In genomic region chr15:101554115-101554915, GRCh38 we compare ENCODE assay signal across 19 cellular contexts.
DNase-seq lines count a peak whose midpoint lies in the region; ATAC-seq and TF ChIP-seq lines count a peak whose summit lies in the region.
"Had no signal": no experiment of that assay in that cellular context is flagged by ENCODE, and none has a peak within 500 bp of the region (broad histone marks: within the 10 kb centered on the region; RNA-seq: fewer than 3 reads in every experiment).

No MANE protein-coding gene starts in this region.

- H3K27ac Mint-ChIP-seq in CD4-positive, alpha-beta T cell = no peak overlapping the region
- H3K27ac Mint-ChIP-seq: CD4-positive, alpha-beta memory T cell had no signal

- TF ChIP-seq POLR2A in IMR-90 (IDR thresholded peaks at IDR 0.05; ENCODE audit: low read depth, low read length) = no peak

- H3K9me3 Mint-ChIP-seq in CD4-positive, alpha-beta T cell = no peaks in the 10 kb centered on the region
- H3K9me3 Mint-ChIP-seq: CD4-positive, alpha-beta memory T cell had no signal

- peak; percentile 75 for ATAC-seq in IMR-90 (ENCODE audit: low read depth)
- ATAC-seq in GM21717 (IDR thresholded peaks at IDR 0.05; ENCODE audit: unreplicated experiment) = no peak
- ATAC-seq in CD4-positive, alpha-beta T cell (ENCODE audit: poor library complexity) = no peak
- no peak for ATAC-seq in HG02973 (IDR thresholded peaks at IDR 0.05; ENCODE audit: unreplicated experiment)

- no peak overlapping the region for H4K8ac ChIP-seq in IMR-90 (ENCODE audit: low read depth in 2 of 2, low read length in 2 of 2)

- H3K36me3 Mint-ChIP-seq in CD4-positive, alpha-beta T cell (ENCODE audit: low read depth) = no peaks in the 10 kb centered on the region
- H3K36me3 Mint-ChIP-seq: CD4-positive, alpha-beta memory T cell had no signal

- H3K36me3 ChIP-seq in IMR-90 (ENCODE audit: control insufficient read depth, insufficient read depth, low read length) = no peaks in the 10 kb centered on the region
- H3K36me3 ChIP-seq in muscle layer of colon (ENCODE audit: insufficient read depth, low read length) = no peaks in the 10 kb centered on the region
- H3K36me3 ChIP-seq: BLaER1, Peyer's patch, SJCRH30 had no signal

- peak overlapping the region; percentile 28; the same call in 1 of the 2 replicates for H3K18ac ChIP-seq in IMR-90 (ENCODE audit: low read depth, low read length)

- H3K27ac ChIP-seq in IMR-90 (ENCODE audit: insufficient read depth, low read length) (no peak overlapping the region), coronary artery (no peak overlapping the region), muscle layer of colon (ENCODE audit: low read depth, low read length) (peak overlapping the region; percentile 29)
- no peak overlapping the region for H3K27ac ChIP-seq in CD4-positive, alpha-beta T cell (ENCODE audit: low read depth, low read length)
- H3K27ac ChIP-seq: BLaER1, SJCRH30 had no signal

- H3K4me3 ChIP-seq in IMR-90 (ENCODE audit: insufficient read depth, low read depth, low read length) (no peak overlapping the region), coronary artery (no peak overlapping the region), muscle layer of colon (ENCODE audit: low read depth in 1 of 2, low read length in 2 of 2) (peak overlapping the region in 1 of 2 donors; percentile 23)
- H3K4me3 ChIP-seq: BLaER1, Peyer's patch, SJCRH30 had no signal

- in situ Hi-C loops in IMR-90 (cut with MboI; ENCODE audit: low sequenced_read_pairs) = no loop called here

- H3K27me3 ChIP-seq in IMR-90 (ENCODE audit: control insufficient read depth, insufficient read depth, low read length) (peaks cover 25% of the 10 kb centered on the region), muscle layer of colon (ENCODE audit: control insufficient read depth in 1 of 2, insufficient read depth in 2 of 2, low read length in 2 of 2) (no peaks in the 10 kb centered on the region)
- H3K27me3 ChIP-seq in CD4-positive, alpha-beta T cell (ENCODE audit: control insufficient read depth, insufficient read depth, low read length) = no peaks in the 10 kb centered on the region
- H3K27me3 ChIP-seq: BLaER1, Peyer's patch, SJCRH30 had no signal

- H4K5ac ChIP-seq in IMR-90 (ENCODE audit: low read depth, low read length) = no peak overlapping the region

- no peak overlapping the region for H3K23ac ChIP-seq in IMR-90 (ENCODE audit: low read depth, low read length)

- H2AK9ac ChIP-seq in IMR-90 (replicated peaks; ENCODE audit: low read depth, low read length, poor library complexity) = no peak overlapping the region

- no peak for TF ChIP-seq RAD21 in IMR-90 (IDR thresholded peaks at IDR 0.05; ENCODE audit: low read length)

- H3K9me3 ChIP-seq in IMR-90 (ENCODE audit: control insufficient read depth, insufficient read depth, low read length) (no peaks in the 10 kb centered on the region; the same call in 1 of the 2 replicates), muscle layer of colon (ENCODE audit: low read length) (no peaks in the 10 kb centered on the region)
- no peaks in the 10 kb centered on the region for H3K9me3 ChIP-seq in CD4-positive, alpha-beta T cell (ENCODE audit: control insufficient read depth, low read length)
- H3K9me3 ChIP-seq: Caco-2, Peyer's patch, SJCRH30 had no signal

- dilution Hi-C loops in IMR-90 (cut with HindIII; ENCODE audit: low sequenced_read_pairs, unreplicated experiment) = no loop called here

- H3K4ac ChIP-seq in IMR-90 (ENCODE audit: low read depth, low read length) = no peak overlapping the region; the same call in 1 of the 2 replicates

- peak overlapping the region; percentile 43; the same call in 1 of the 2 replicates for H2BK120ac ChIP-seq in IMR-90 (ENCODE audit: low read depth, low read length)

- H3K27me3 Mint-ChIP-seq in CD4-positive, alpha-beta T cell = peaks cover 12% of the 10 kb centered on the region

- H2BK15ac ChIP-seq in IMR-90 (ENCODE audit: low read depth, low read length) = no peak overlapping the region; the same call in 2 of the 3 replicates

- H2AK5ac ChIP-seq in IMR-90 (ENCODE audit: low read depth, low read length) = peak overlapping the region; percentile 20; the same call in 1 of the 2 replicates

- peak overlapping the region; percentile 31 for H2BK5ac ChIP-seq in IMR-90 (ENCODE audit: low read depth, low read length, poor library complexity, severe bottlenecking)

- no peaks in the 10 kb centered on the region for H3K9me1 ChIP-seq in IMR-90 (ENCODE audit: insufficient read depth, low read length)

- no peak overlapping the region for H3K4me3 Mint-ChIP-seq in CD4-positive, alpha-beta T cell
- H3K4me3 Mint-ChIP-seq: CD4-positive, alpha-beta memory T cell had no signal

- H3K14ac ChIP-seq in IMR-90 (replicated peaks; ENCODE audit: low read depth, low read length) = no peak overlapping the region

- no peak for TF ChIP-seq CTCF in IMR-90 (conservative IDR thresholded peaks at IDR 0.05; ENCODE audit: low read depth, low read length)
- no peak for TF ChIP-seq CTCF in coronary artery (IDR thresholded peaks at IDR 0.05)
- no peak for TF ChIP-seq CTCF in CD4-positive, alpha-beta T cell (IDR thresholded peaks at IDR 0.05)

- H4K20me1 ChIP-seq in IMR-90 (ENCODE audit: insufficient read depth, low read length) = no peaks in the 10 kb centered on the region
- H4K20me1 ChIP-seq: BLaER1 had no signal

- no peak overlapping the region for H3K56ac ChIP-seq in IMR-90 (ENCODE audit: extremely low read depth, insufficient read depth, low read length)

- intact Hi-C loops in IMR-90 (cut with micrococcal nuclease) = no loop called here
- intact Hi-C loops in CD4-positive, alpha-beta T cell (cut with DNase I, micrococcal nuclease) = no loop called here

- CTCF ChIA-PET in IMR-90 (lab: Yijun Ruan, JAX) = no interaction called here
- CTCF ChIA-PET in CD4-positive, alpha-beta T cell (lab: Charles Lee) = no interaction called here

- H2BK20ac ChIP-seq in IMR-90 (ENCODE audit: low read depth, low read length) = no peak overlapping the region

- POLR2A ChIA-PET in IMR-90 (lab: Charles Lee; ENCODE audit: unreplicated experiment) = no interaction called here
- POLR2A ChIA-PET in CD4-positive, alpha-beta T cell (lab: Charles Lee) = no interaction called here

- BruUV-seq in IMR-90 (replicated peaks; lab: Mats Ljungman, UMichigan) = no TSS peak

- no peak overlapping the region for H2AFZ ChIP-seq in IMR-90 (replicated peaks; ENCODE audit: low read length, poor library complexity)

- H3K4me1 ChIP-seq in IMR-90 (ENCODE audit: control insufficient read depth, insufficient read depth, low read length) (peaks cover 11% of the 10 kb centered on the region), muscle layer of colon (ENCODE audit: insufficient read depth, low read length) (peaks cover 12% of the 10 kb centered on the region)
- H3K4me1 ChIP-seq: Peyer's patch had no signal

- H3K9ac ChIP-seq in IMR-90 (ENCODE audit: low read depth, low read length) (no peak overlapping the region), muscle layer of colon (ENCODE audit: low read length) (no peak overlapping the region)
- H3K9ac ChIP-seq: BLaER1 had no signal

- 80% methylated on average over 4 of the region's 25 CpGs; no CpG with 5 or more reads in 1 of the 2 experiments for WGBS in IMR-90 (ENCODE audit: extremely low coverage in 2 of 2, insufficient read length in 1 of 2), 2 experiments

- peak; percentile 34 for DNase-seq in IMR-90
- peak; percentile 58 for DNase-seq in coronary artery (ENCODE audit: low spot score)
- DNase-seq in epidermal melanocyte (ENCODE audit: insufficient read length, low spot score) = no peak
- no peak for DNase-seq in CD4-positive, alpha-beta T cell
- DNase-seq: Caco-2; CD4-positive, alpha-beta memory T cell; DMS 273 treated with DMSO at 0.1 percent for 48 hours; DND-41; NCI-H1105; NCI-H2029 treated with DMSO at 0.1 percent for 48 hours; NCI-H2171; NCI-H345; NCI-H524; Peyer's patch; SJCRH30 had no signal

- H3K79me1 ChIP-seq in IMR-90 (ENCODE audit: low read depth in 1 of 2, low read length in 2 of 2) = no peaks in the 10 kb centered on the region

- no peak overlapping the region for H3K4me2 ChIP-seq in IMR-90 (ENCODE audit: low read depth, low read length)
- H3K4me2 ChIP-seq: BLaER1 had no signal

- H3K4me1 Mint-ChIP-seq in CD4-positive, alpha-beta T cell (ENCODE audit: low read depth) = no peaks in the 10 kb centered on the region
- H3K4me1 Mint-ChIP-seq: CD4-positive, alpha-beta memory T cell had no signal

- H4K91ac ChIP-seq in IMR-90 (ENCODE audit: insufficient read depth, low read depth, low read length) = no peak overlapping the region

TF ChIP-seq in IMR-90, 13 proteins besides CTCF, POLR2A, EP300 and RAD21 (continues in another document):
- TF ChIP-seq FOS (IDR thresholded peaks at IDR 0.05; ENCODE audit: low read depth, low read length) (no peak), CEBPB (IDR thresholded peaks at IDR 0.05; ENCODE audit: low read depth, low read length) (no peak), BHLHE40 (IDR thresholded peaks at IDR 0.05; ENCODE audit: low read depth, low read length) (no peak), RFX5 (IDR thresholded peaks at IDR 0.05; ENCODE audit: low read depth, low read length) (no peak), SMC3 (IDR thresholded peaks at IDR 0.05; ENCODE audit: low read depth, low read length) (no peak), MXI1 (IDR thresholded peaks at IDR 0.05; ENCODE audit: borderline replicate concordance, low read depth, low read length) (no peak), NFE2L2 (IDR thresholded peaks at IDR 0.05; ENCODE audit: low read depth, low read length) (no peak), MAFK (IDR thresholded peaks at IDR 0.05; ENCODE audit: low read depth, low read length) (no peak), RCOR1 (IDR thresholded peaks at IDR 0.05; ENCODE audit: insufficient replicate concordance, low read length) (no peak), MAZ (IDR thresholded peaks at IDR 0.05; ENCODE audit: borderline replicate concordance, low read depth, low read length) (no peak), CHD1 (IDR thresholded peaks at IDR 0.05; ENCODE audit: low read depth, low read length) (no peak)
- TF ChIP-seq, protein P1, sequence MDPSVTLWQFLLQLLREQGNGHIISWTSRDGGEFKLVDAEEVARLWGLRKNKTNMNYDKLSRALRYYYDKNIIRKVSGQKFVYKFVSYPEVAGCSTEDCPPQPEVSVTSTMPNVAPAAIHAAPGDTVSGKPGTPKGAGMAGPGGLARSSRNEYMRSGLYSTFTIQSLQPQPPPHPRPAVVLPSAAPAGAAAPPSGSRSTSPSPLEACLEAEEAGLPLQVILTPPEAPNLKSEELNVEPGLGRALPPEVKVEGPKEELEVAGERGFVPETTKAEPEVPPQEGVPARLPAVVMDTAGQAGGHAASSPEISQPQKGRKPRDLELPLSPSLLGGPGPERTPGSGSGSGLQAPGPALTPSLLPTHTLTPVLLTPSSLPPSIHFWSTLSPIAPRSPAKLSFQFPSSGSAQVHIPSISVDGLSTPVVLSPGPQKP (IDR thresholded peaks at IDR 0.05; ENCODE audit: borderline replicate concordance, low read depth, low read length) = no peak

Comparison
In these comparisons a context has a peak if more than half of its experiments do, and no peak if none do; other contexts are left out.
1. DNase-seq: peak in IMR-90 (single experiment) and coronary artery (single experiment); none in epidermal melanocyte (single experiment) and CD4-positive, alpha-beta T cell (0 of 10).